ENCODE assay signal across 16 cellular contexts in genomic region chr3:69241769-69242168, GRCh38.
DNase-seq lines count a peak whose midpoint lies in the region; ATAC-seq and TF ChIP-seq lines count a peak whose summit lies in the region.
"Had no signal": no experiment of that assay in that cellular context is flagged by ENCODE, and none has a peak within 500 bp of the region (broad histone marks: within the 10 kb centered on the region; RNA-seq: fewer than 3 reads in every experiment).

No MANE protein-coding gene starts in this region.

- no peak overlapping the region for H2BK5ac ChIP-seq in mesenchymal stem cell (ENCODE audit: low read depth, low read length, poor library complexity, severe bottlenecking)

- peak overlapping the region in 1 of 2 donors; percentile 73 for H3K27ac Mint-ChIP-seq in effector memory CD8-positive, alpha-beta T cell
- H3K27ac Mint-ChIP-seq in stimulated activated effector memory CD8-positive, alpha-beta T cell treated with anti-CD3 and anti-CD28 coated beads, Interleukin-12 subunit alpha, Interleukin-12 subunit beta, amount 100 ng/mL, for 72 hours = no peak overlapping the region
- H3K27ac Mint-ChIP-seq in stimulated activated naive CD8-positive, alpha-beta T cell treated with anti-CD3 and anti-CD28 coated beads, Interleukin-15, amount 100 ng/mL, for 72 hours = no peak overlapping the region

- H3K36me3 Mint-ChIP-seq in effector memory CD8-positive, alpha-beta T cell (ENCODE audit: insufficient read depth) = peaks cover 7% of the 10 kb centered on the region
- H3K36me3 Mint-ChIP-seq in stimulated activated effector memory CD8-positive, alpha-beta T cell treated with anti-CD3 and anti-CD28 coated beads, Interleukin-12 subunit alpha, Interleukin-12 subunit beta, amount 100 ng/mL, for 72 hours = no peaks in the 10 kb centered on the region

- H3K4me1 ChIP-seq in HEK293 (ENCODE audit: control insufficient read depth, insufficient read depth, low read length) (peaks cover 3% of the 10 kb centered on the region; the same call in 1 of the 2 replicates), mesenchymal stem cell (ENCODE audit: control insufficient read depth, insufficient read depth, low read depth, low read length) (peaks cover 23% of the 10 kb centered on the region)

- CTCF ChIA-PET in HEK293 (lab: Yijun Ruan, JAX) = no interaction called here

- no peak overlapping the region for H3K23ac ChIP-seq in mesenchymal stem cell (ENCODE audit: low read length in 2 of 2)

- peak overlapping the region in 1 of 2 donors; percentile 34 for H3K4me3 Mint-ChIP-seq in effector memory CD8-positive, alpha-beta T cell
- peak overlapping the region; percentile 27 for H3K4me3 Mint-ChIP-seq in stimulated activated effector memory CD8-positive, alpha-beta T cell treated with anti-CD3 and anti-CD28 coated beads, Interleukin-12 subunit alpha, Interleukin-12 subunit beta, amount 100 ng/mL, for 72 hours
- H3K4me3 Mint-ChIP-seq in stimulated activated naive CD8-positive, alpha-beta T cell treated with anti-CD3 and anti-CD28 coated beads, Interleukin-15, amount 100 ng/mL, for 72 hours = no peak overlapping the region

- no peak overlapping the region for H4K91ac ChIP-seq in mesenchymal stem cell (ENCODE audit: low read length)

- no peak overlapping the region for H3K4ac ChIP-seq in mesenchymal stem cell (ENCODE audit: low read depth in 1 of 2, low read length in 2 of 2)

- H3K36me3 ChIP-seq in HEK293 (ENCODE audit: control insufficient read depth in 2 of 2, insufficient read depth in 1 of 2, low read length in 2 of 2) (no peaks in the 10 kb centered on the region), mesenchymal stem cell (ENCODE audit: control insufficient read depth in 1 of 2, insufficient read depth in 2 of 2, low read depth in 1 of 2, low read length in 2 of 2) (no peaks in the 10 kb centered on the region)

- H3K27ac ChIP-seq in HEK293 (ENCODE audit: extremely low read depth, low read depth, low read length) (no peak overlapping the region), mesenchymal stem cell (ENCODE audit: low read length, poor library complexity, severe bottlenecking) (no peak overlapping the region)
- H3K27ac ChIP-seq: C4-2B had no signal

- no peak for TF ChIP-seq CTCF in HEK293 (tag by site-specific recombination; IDR thresholded peaks at IDR 0.05)

- H2BK120ac ChIP-seq in mesenchymal stem cell (ENCODE audit: low read depth, low read length) = peak overlapping the region; percentile 61

- H3K9ac ChIP-seq in mesenchymal stem cell (ENCODE audit: low read length) = no peak overlapping the region

- H3K4me3 ChIP-seq in HEK293 (ENCODE audit: low read depth, low read length) (no peak overlapping the region), mesenchymal stem cell (ENCODE audit: insufficient read depth in 1 of 2, low read depth in 1 of 2, low read length in 2 of 2) (no peak overlapping the region)
- H3K4me3 ChIP-seq: K562 had no signal

- DNase-seq in effector memory CD8-positive, alpha-beta T cell = peak in 1 of 3 experiments; percentile 1
- no peak for DNase-seq in mesenchymal stem cell
- no peak for DNase-seq in stimulated activated effector memory CD8-positive, alpha-beta T cell treated with anti-CD3 and anti-CD28 coated beads, Interleukin-12 subunit alpha, Interleukin-12 subunit beta, amount 100 ng/mL, for 72 hours (ENCODE audit: low spot score in 2 of 2)
- no peak for DNase-seq in stimulated activated naive CD8-positive, alpha-beta T cell treated with anti-CD3 and anti-CD28 coated beads, Interleukin-15, amount 100 ng/mL, for 72 hours
- no peak for DNase-seq in stimulated activated CD4-positive, alpha-beta T cell treated with anti-CD3 and anti-CD28 coated beads, Interleukin-12 subunit alpha, Interleukin-12 subunit beta, amount 100 ng/mL, for 4 hours
- DNase-seq: GF-D8, H7, NCI-H1436, NCI-H2029, NCI-H2171, NCI-H446 treated with DMSO at 0.1 percent for 48 hours had no signal

- H3K18ac ChIP-seq in mesenchymal stem cell (ENCODE audit: low read depth in 1 of 2, low read length in 2 of 2) = peak overlapping the region in 1 of 2 experiments; percentile 54

- 91% methylated on average over 4 of the region's 4 CpGs for WGBS in mesenchymal stem cell

- no peak overlapping the region for H2BK15ac ChIP-seq in mesenchymal stem cell (ENCODE audit: low read depth, poor library complexity, severe bottlenecking)

- H3K4me2 ChIP-seq in mesenchymal stem cell (ENCODE audit: low read length, poor library complexity, severe bottlenecking) = no peak overlapping the region

- ATAC-seq in effector memory CD8-positive, alpha-beta T cell (replicated peaks) = peak; percentile 76
- ATAC-seq in stimulated activated effector memory CD8-positive, alpha-beta T cell treated with anti-CD3 and anti-CD28 coated beads, Interleukin-12 subunit alpha, Interleukin-12 subunit beta, amount 100 ng/mL, for 72 hours = no peak
- no peak for ATAC-seq in HG02678 (IDR thresholded peaks at IDR 0.05; ENCODE audit: unreplicated experiment)
- ATAC-seq in HG03175 (IDR thresholded peaks at IDR 0.05; ENCODE audit: unreplicated experiment) = no peak
- ATAC-seq in stimulated activated naive CD8-positive, alpha-beta T cell treated with anti-CD3 and anti-CD28 coated beads, Interleukin-15, amount 100 ng/mL, for 72 hours = no peak
- ATAC-seq: K562 had no signal

- peaks cover 22% of the 10 kb centered on the region for H3K79me1 ChIP-seq in mesenchymal stem cell (replicated peaks; ENCODE audit: low read length, poor library complexity, severe bottlenecking)

- H3K4me1 Mint-ChIP-seq in effector memory CD8-positive, alpha-beta T cell (ENCODE audit: low read depth in 2 of 2) = peaks cover 3 to 5% of the 10 kb centered on the region in 2 donors
- H3K4me1 Mint-ChIP-seq in stimulated activated effector memory CD8-positive, alpha-beta T cell treated with anti-CD3 and anti-CD28 coated beads, Interleukin-12 subunit alpha, Interleukin-12 subunit beta, amount 100 ng/mL, for 72 hours = peaks cover 29% of the 10 kb centered on the region
- H3K4me1 Mint-ChIP-seq in stimulated activated naive CD8-positive, alpha-beta T cell treated with anti-CD3 and anti-CD28 coated beads, Interleukin-15, amount 100 ng/mL, for 72 hours = peaks cover 5% of the 10 kb centered on the region

- H3K9me3 Mint-ChIP-seq in effector memory CD8-positive, alpha-beta T cell = no peaks in the 10 kb centered on the region
- H3K9me3 Mint-ChIP-seq in stimulated activated effector memory CD8-positive, alpha-beta T cell treated with anti-CD3 and anti-CD28 coated beads, Interleukin-12 subunit alpha, Interleukin-12 subunit beta, amount 100 ng/mL, for 72 hours = no peaks in the 10 kb centered on the region
- H3K9me3 Mint-ChIP-seq in stimulated activated naive CD8-positive, alpha-beta T cell treated with anti-CD3 and anti-CD28 coated beads, Interleukin-15, amount 100 ng/mL, for 72 hours = no peaks in the 10 kb centered on the region

- H2AFZ ChIP-seq in mesenchymal stem cell (ENCODE audit: low read depth, low read length) = no peak overlapping the region

- no peak overlapping the region for H4K8ac ChIP-seq in mesenchymal stem cell (ENCODE audit: low read length)

- peak overlapping the region; percentile 49 for H2AK5ac ChIP-seq in mesenchymal stem cell (ENCODE audit: low read length, severe bottlenecking)

- no peak overlapping the region for H2BK12ac ChIP-seq in mesenchymal stem cell (ENCODE audit: low read length in 2 of 2)

- H3K9me3 ChIP-seq in HEK293 (ENCODE audit: control insufficient read depth, insufficient read depth, low read depth, low read length) (no peaks in the 10 kb centered on the region), mesenchymal stem cell (ENCODE audit: control insufficient read depth, low read length) (no peaks in the 10 kb centered on the region)

- POLR2A ChIA-PET in HEK293 (lab: Yijun Ruan, JAX) = interaction anchor here (0.6 to 0.7 kb wide), 2 partner anchors 46 to 60 kb away, joined by 3 to 6 read pairs; no protein-coding TSS in a partner anchor

- no peaks in the 10 kb centered on the region for H3K27me3 Mint-ChIP-seq in effector memory CD8-positive, alpha-beta T cell
- no peaks in the 10 kb centered on the region for H3K27me3 Mint-ChIP-seq in stimulated activated naive CD8-positive, alpha-beta T cell treated with anti-CD3 and anti-CD28 coated beads, Interleukin-15, amount 100 ng/mL, for 72 hours

- H3K14ac ChIP-seq in mesenchymal stem cell (ENCODE audit: low read length in 2 of 2) = no peak overlapping the region

- H3K27me3 ChIP-seq in mesenchymal stem cell (ENCODE audit: control insufficient read depth in 1 of 2, insufficient read depth in 1 of 2, low read length in 2 of 2) = no peaks in the 10 kb centered on the region

TF ChIP-seq in HEK293, 187 proteins besides CTCF, POLR2A, EP300 and RAD21:
- TF ChIP-seq ZNF704 (tag by site-specific recombination; IDR thresholded peaks at IDR 0.05) (no peak), ZNF664 (tag by site-specific recombination; IDR thresholded peaks at IDR 0.05) (peak; percentile 63; the same call in 1 of the 2 replicates)
TF ChIP-seq in HEK293: peak in this region for 1.
